Comparison of ENCODE assay signal across 1 cellular context in genomic region chr11:83193315-83194283, GRCh38.
TF ChIP-seq lines count a peak whose summit lies in the region.

TSS of gene ANKRD42 (plus strand) at chr11:83193712. CDS start at chr11:83194671, 959 bp downstream.

TF ChIP-seq in HepG2, 621 proteins besides CTCF, POLR2A, EP300 and RAD21 (continued from another document and continues in another):
- TF ChIP-seq ZBTB46 (CRISPR knock-in tag; IDR thresholded peaks at IDR 0.05; ENCODE audit: borderline replicate concordance), result no peak
- no peak for TF ChIP-seq ZNF781 (CRISPR knock-in tag; IDR thresholded peaks at IDR 0.05; ENCODE audit: borderline replicate concordance, not compliant biosample characterization)
- no peak for TF ChIP-seq ZNF549 (CRISPR knock-in tag; IDR thresholded peaks at IDR 0.05)
- 0 out of 2 replicates have a peak, but pooled peaks have one; percentile 85 for TF ChIP-seq ZNF674 (CRISPR knock-in tag; IDR thresholded peaks at IDR 0.05; ENCODE audit: low read depth)
- TF ChIP-seq ZNF281 (CRISPR knock-in tag; IDR thresholded peaks at IDR 0.05; ENCODE audit: borderline replicate concordance), result no peak
- TF ChIP-seq ATM (IDR thresholded peaks at IDR 0.05; ENCODE audit: borderline replicate concordance), result no peak
- peak; percentile 12 for TF ChIP-seq U2AF1 (optimal IDR thresholded peaks at IDR 0.05; ENCODE audit: low read depth, low read length)
- TF ChIP-seq ISX (CRISPR knock-in tag; conservative IDR thresholded peaks at IDR 0.05), result no peak
- TF ChIP-seq ZNF354B (CRISPR knock-in tag; IDR thresholded peaks at IDR 0.05), result no peak
- TF ChIP-seq ZSCAN12 (CRISPR knock-in tag; IDR thresholded peaks at IDR 0.05), result no peak
- no peak for TF ChIP-seq RBM39 (IDR thresholded peaks at IDR 0.05; ENCODE audit: low read depth, low read length, poor library complexity, severe bottlenecking)
- TF ChIP-seq ZNF572 (CRISPR knock-in tag; IDR thresholded peaks at IDR 0.05), result no peak
- TF ChIP-seq NFAT5 (CRISPR knock-in tag; IDR thresholded peaks at IDR 0.05), result no peak; the same call in 1 of the 2 replicates
- no peak for TF ChIP-seq ZC3H4 (CRISPR knock-in tag; IDR thresholded peaks at IDR 0.05; ENCODE audit: borderline replicate concordance)
- no peak for TF ChIP-seq ZNF30 (CRISPR knock-in tag; IDR thresholded peaks at IDR 0.05)
- TF ChIP-seq WIZ (CRISPR knock-in tag; IDR thresholded peaks at IDR 0.05), result no peak
- TF ChIP-seq GMEB1 (CRISPR knock-in tag; IDR thresholded peaks at IDR 0.05; ENCODE audit: borderline replicate concordance), result peak; percentile 100
- no peak for TF ChIP-seq AKAP8 (CRISPR knock-in tag; IDR thresholded peaks at IDR 0.05)
- TF ChIP-seq RXRA (CRISPR knock-in tag; IDR thresholded peaks at IDR 0.05), result peak; percentile 38; the same call in 1 of the 2 replicates
- peak; percentile 44; the same call in 1 of the 2 replicates for TF ChIP-seq SALL1 (CRISPR knock-in tag; IDR thresholded peaks at IDR 0.05)
- TF ChIP-seq HNRNPK (IDR thresholded peaks at IDR 0.05; ENCODE audit: low read depth, low read length, poor library complexity, severe bottlenecking), result no peak
- TF ChIP-seq ZNF18 (CRISPR knock-in tag; IDR thresholded peaks at IDR 0.05; ENCODE audit: insufficient replicate concordance), result peak; percentile 26
- TF ChIP-seq HDAC2 (CRISPR knock-in tag; IDR thresholded peaks at IDR 0.05), result no peak; the same call in none of the 2 replicates
- TF ChIP-seq ZNF713 (CRISPR knock-in tag; IDR thresholded peaks at IDR 0.05), result no peak
- no peak for TF ChIP-seq GRHL1 (CRISPR knock-in tag; conservative IDR thresholded peaks at IDR 0.05)
- TF ChIP-seq MLXIP (CRISPR knock-in tag; IDR thresholded peaks at IDR 0.05; ENCODE audit: borderline replicate concordance), result no peak
- no peak for TF ChIP-seq ZNF460 (CRISPR knock-in tag; IDR thresholded peaks at IDR 0.05; ENCODE audit: borderline replicate concordance)
- TF ChIP-seq ZBTB43 (CRISPR knock-in tag; conservative IDR thresholded peaks at IDR 0.05), result no peak
- no peak for TF ChIP-seq USF2 (IDR thresholded peaks at IDR 0.05; ENCODE audit: low read depth, low read length)
- no peak; the same call in 1 of the 2 replicates for TF ChIP-seq USF2 (CRISPR knock-in tag; IDR thresholded peaks at IDR 0.05; ENCODE audit: borderline replicate concordance)
- no peak for TF ChIP-seq TIGD3 (CRISPR knock-in tag; IDR thresholded peaks at IDR 0.05; ENCODE audit: borderline replicate concordance)
